In genomic region chr2:85541262-85541661, GRCh38 we compare ENCODE assay signal across 8 cellular contexts.
DNase-seq lines count a peak whose midpoint lies in the region; TF ChIP-seq lines count a peak whose summit lies in the region.

No MANE protein-coding gene starts in this region.

- H3K9me3 ChIP-seq in BLaER1 treated with 17β-estradiol and CSF1 and Interleukin-3, amounts not matched to agents 10 nM and 100 nM (replicated peaks in 1 of 11): no peaks in the 10 kb centered on the region
- H3K9me3 ChIP-seq in duodenal mucosa (ENCODE audit: control insufficient read depth in 1 of 2, low read length in 2 of 2): no peaks in the 10 kb centered on the region
- H3K9me3 ChIP-seq in neuron (ENCODE audit: low read length): no peaks in the 10 kb centered on the region
- no peaks in the 10 kb centered on the region for H3K9me3 ChIP-seq in effector memory CD4-positive, alpha-beta T cell (ENCODE audit: control insufficient read depth, low read length)

- DNase-seq in NB4 (ENCODE audit: low read depth): no peak
- DNase-seq in effector memory CD4-positive, alpha-beta T cell: no peak
- DNase-seq in NCI-H2107 (lab: John Stamatoyannopoulos, UW): no peak
- DNase-seq in AG08396 (ENCODE audit: low spot score): no peak
- DNase-seq in CD1c-positive myeloid dendritic cell (ENCODE audit: extremely low spot score): no peak

- peak overlapping the region; percentile 79 to 99 (median 91) for H3K4me3 ChIP-seq in BLaER1 treated with 17β-estradiol and CSF1 and Interleukin-3, amounts not matched to agents 10 nM and 100 nM
- H3K4me3 ChIP-seq in NB4 (ENCODE audit: low read depth, low read length) (peak overlapping the region; percentile 99), duodenal mucosa (ENCODE audit: low read depth in 1 of 2, low read length in 2 of 2) (peak overlapping the region; percentile 97 to 99), neuron (ENCODE audit: low read length) (peak overlapping the region; percentile 70)
- H3K4me3 ChIP-seq in effector memory CD4-positive, alpha-beta T cell (ENCODE audit: insufficient read depth, low read depth, low read length, poor library complexity, severe bottlenecking): no peak overlapping the region

- H3K27me3 ChIP-seq in BLaER1 treated with 17β-estradiol and CSF1 and Interleukin-3, amounts not matched to agents 10 nM and 100 nM: no peaks in the 10 kb centered on the region
- H3K27me3 ChIP-seq in duodenal mucosa (ENCODE audit: control insufficient read depth in 1 of 2, insufficient read depth in 2 of 2, low read length in 2 of 2): no peaks in the 10 kb centered on the region
- no peaks in the 10 kb centered on the region for H3K27me3 ChIP-seq in neuron (ENCODE audit: insufficient read depth, low read length)
- H3K27me3 ChIP-seq in effector memory CD4-positive, alpha-beta T cell (replicated peaks; ENCODE audit: control insufficient read depth, insufficient read depth, low read length, poor library complexity, severe bottlenecking): no peaks in the 10 kb centered on the region

- no peak for TF ChIP-seq CTCF in NB4 (IDR thresholded peaks at IDR 0.05; ENCODE audit: low read depth, low read length)

- no peak for TF ChIP-seq POLR2A in NB4 (IDR thresholded peaks at IDR 0.05; ENCODE audit: extremely low read depth, insufficient read length)

- H3K4me1 ChIP-seq in BLaER1 treated with 17β-estradiol and CSF1 and Interleukin-3, amounts not matched to agents 10 nM and 100 nM: peaks cover 36 to 50% (median 40%) of the 10 kb centered on the region in 10 experiments
- H3K4me1 ChIP-seq in duodenal mucosa (ENCODE audit: control insufficient read depth in 1 of 2, insufficient read depth in 2 of 2, low read length in 2 of 2): peaks cover 25 to 33% of the 10 kb centered on the region in 2 donors
- H3K4me1 ChIP-seq in neuron (ENCODE audit: insufficient read depth, low read length): peaks cover 25% of the 10 kb centered on the region
- peaks cover 20% of the 10 kb centered on the region for H3K4me1 ChIP-seq in effector memory CD4-positive, alpha-beta T cell (ENCODE audit: control insufficient read depth, insufficient read depth, low read length, poor library complexity, severe bottlenecking)

- H3K4me2 ChIP-seq in BLaER1 treated with 17β-estradiol and CSF1 and Interleukin-3, amounts not matched to agents 10 nM and 100 nM: peak overlapping the region; percentile 84 to 97 (median 93)

- no peak overlapping the region for H2AFZ ChIP-seq in neuron (ENCODE audit: low read depth, low read length)

- peak overlapping the region; percentile 96 to 100 (median 99) for H3K9ac ChIP-seq in BLaER1 treated with 17β-estradiol and CSF1 and Interleukin-3, amounts not matched to agents 10 nM and 100 nM
- H3K9ac ChIP-seq in duodenal mucosa (ENCODE audit: low read depth in 1 of 2, low read length in 2 of 2): peak overlapping the region; percentile 98 to 99

- H4K20me1 ChIP-seq in BLaER1 treated with 17β-estradiol and CSF1 and Interleukin-3, amounts not matched to agents 10 nM and 100 nM: peaks cover 68 to 73% (median 72%) of the 10 kb centered on the region in 11 experiments

- peaks cover 63 to 68% (median 67%) of the 10 kb centered on the region in 11 experiments for H3K36me3 ChIP-seq in BLaER1 treated with 17β-estradiol and CSF1 and Interleukin-3, amounts not matched to agents 10 nM and 100 nM
- H3K36me3 ChIP-seq in duodenal mucosa (ENCODE audit: control insufficient read depth in 1 of 2, insufficient read depth in 2 of 2, low read length in 2 of 2) (peaks cover 31 to 54% of the 10 kb centered on the region in 2 donors), neuron (ENCODE audit: insufficient read depth, low read length) (peaks cover 59% of the 10 kb centered on the region)
- peaks cover 40% of the 10 kb centered on the region for H3K36me3 ChIP-seq in effector memory CD4-positive, alpha-beta T cell (ENCODE audit: control insufficient read depth, insufficient read depth, low read length)

- peak overlapping the region in 2 of 11 experiments; percentile 100; a peak in 5 of 22 replicates for H3K27ac ChIP-seq in BLaER1 treated with 17β-estradiol and CSF1 and Interleukin-3, amounts not matched to agents 10 nM and 100 nM
- no peak overlapping the region for H3K27ac ChIP-seq in duodenal mucosa (ENCODE audit: low read depth, low read length)
- no peak overlapping the region for H3K27ac ChIP-seq in effector memory CD4-positive, alpha-beta T cell (ENCODE audit: insufficient read depth, low read length, poor library complexity, severe bottlenecking)
